ENCODE assay signal across 18 cellular contexts in genomic region chr1:28021064-28021463, GRCh38.
DNase-seq lines count a peak whose midpoint lies in the region; ATAC-seq and TF ChIP-seq lines count a peak whose summit lies in the region.
"Had no signal": no experiment of that assay in that cellular context is flagged by ENCODE, and none has a peak within 500 bp of the region (broad histone marks: within the 10 kb centered on the region; RNA-seq: fewer than 3 reads in every experiment).

No MANE protein-coding gene starts in this region.

- no peaks in the 10 kb centered on the region for H3K9me3 Mint-ChIP-seq in activated CD8-positive, alpha-beta memory T cell treated with anti-CD3 and anti-CD28 coated beads, Interleukin-2, amount 10 ng/mL, durations not matched to agents 7 days and 5 days (ENCODE audit: low read depth)
- no peaks in the 10 kb centered on the region for H3K9me3 Mint-ChIP-seq in osteocyte (ENCODE audit: unreplicated experiment)
- H3K9me3 Mint-ChIP-seq in activated naive CD8-positive, alpha-beta T cell treated with anti-CD3 and anti-CD28 coated beads for 36 hours = no peaks in the 10 kb centered on the region
- H3K9me3 Mint-ChIP-seq: activated naive CD8-positive, alpha-beta T cell treated with anti-CD3 and anti-CD28 coated beads, Interleukin-2, amount 50 U/mL, for 24 hours had no signal

- H3K27ac Mint-ChIP-seq in activated CD8-positive, alpha-beta memory T cell treated with anti-CD3 and anti-CD28 coated beads, Interleukin-2, amount 10 ng/mL, durations not matched to agents 7 days and 5 days = peak overlapping the region; percentile 2
- peak overlapping the region; percentile 8 for H3K27ac Mint-ChIP-seq in osteocyte (ENCODE audit: unreplicated experiment)
- no peak overlapping the region for H3K27ac Mint-ChIP-seq in activated naive CD8-positive, alpha-beta T cell treated with anti-CD3 and anti-CD28 coated beads for 36 hours
- H3K27ac Mint-ChIP-seq: activated naive CD8-positive, alpha-beta T cell treated with anti-CD3 and anti-CD28 coated beads, Interleukin-2, amount 50 U/mL, for 24 hours had no signal

- H3K27me3 ChIP-seq in ovary (no peaks in the 10 kb centered on the region), HAP-1 (ENCODE audit: low read depth) (no peaks in the 10 kb centered on the region)
- H3K27me3 ChIP-seq: foreskin keratinocyte had no signal

- CTCF ChIA-PET in activated CD8-positive, alpha-beta memory T cell treated with anti-CD3 and anti-CD28 coated beads, Interleukin-2, amount 10 ng/mL, durations not matched to agents 7 days and 5 days (lab: Charles Lee) = interaction anchor here (1.0 to 2.5 kb wide), 4 partner anchors 14 to 622 kb away, joined by 3 to 6 read pairs (median 4); partner anchors contain the start of gene TAF12

- intact Hi-C loops in ovary (cut with DNase I) = no loop called here

- H3K4me3 ChIP-seq in cardiac fibroblast (replicated peaks in 1 of 2; ENCODE audit: low read depth in 2 of 2, low read length in 2 of 2) (no peak overlapping the region), ovary (no peak overlapping the region), HAP-1 (no peak overlapping the region)
- H3K4me3 ChIP-seq: A549, smooth muscle cell had no signal

- no peaks in the 10 kb centered on the region for H3K4me1 ChIP-seq in ovary (ENCODE audit: insufficient read depth)
- peaks cover 13% of the 10 kb centered on the region for H3K4me1 ChIP-seq in HAP-1
- H3K4me1 ChIP-seq: A549, foreskin keratinocyte had no signal

- H3K27ac ChIP-seq in ovary = no peak overlapping the region
- H3K27ac ChIP-seq: A549, foreskin keratinocyte had no signal

- no peak for TF ChIP-seq EP300 in ovary (IDR thresholded peaks at IDR 0.05)

- H3K36me3 ChIP-seq in ovary (no peaks in the 10 kb centered on the region), HAP-1 (replicated peaks) (no peaks in the 10 kb centered on the region)

- no peak for DNase-seq in activated CD8-positive, alpha-beta memory T cell treated with anti-CD3 and anti-CD28 coated beads, Interleukin-2, amount 10 ng/mL, durations not matched to agents 7 days and 5 days
- DNase-seq in activated CD8-positive, alpha-beta memory T cell treated with anti-CD3 and anti-CD28 coated beads for 24 hours = no peak
- peak; percentile 37 for DNase-seq in NOMO-1 treated with DMSO at 0.1 percent for 48 hours (lab: John Stamatoyannopoulos, UW; ENCODE audit: unreplicated experiment)
- peak; percentile 21 to 43 for DNase-seq in cardiac fibroblast (ENCODE audit: low read depth in 2 of 2)
- DNase-seq in osteocyte (ENCODE audit: extremely low spot score, unreplicated experiment) = no peak
- DNase-seq in ovary = no peak
- no peak for DNase-seq in HAP-1 (ENCODE audit: low spot score in 2 of 2)
- DNase-seq in activated naive CD8-positive, alpha-beta T cell treated with anti-CD3 and anti-CD28 coated beads for 36 hours = no peak
- DNase-seq: activated naive CD8-positive, alpha-beta T cell treated with anti-CD3 and anti-CD28 coated beads, Interleukin-2, amount 50 U/mL, for 24 hours; CD4-positive, CD25-positive, alpha-beta regulatory T cell; DND-41; foreskin keratinocyte; left ventricle myocardium superior; NCI-H1436 treated with DMSO at 0.1 percent for 48 hours; NCI-H2227 treated with DMSO at 0.1 percent for 48 hours; posterior cingulate gyrus had no signal

- H3K4me3 Mint-ChIP-seq in activated CD8-positive, alpha-beta memory T cell treated with anti-CD3 and anti-CD28 coated beads, Interleukin-2, amount 10 ng/mL, durations not matched to agents 7 days and 5 days = no peak overlapping the region
- no peak overlapping the region for H3K4me3 Mint-ChIP-seq in osteocyte (ENCODE audit: unreplicated experiment)
- H3K4me3 Mint-ChIP-seq in activated naive CD8-positive, alpha-beta T cell treated with anti-CD3 and anti-CD28 coated beads for 36 hours = no peak overlapping the region
- H3K4me3 Mint-ChIP-seq: activated naive CD8-positive, alpha-beta T cell treated with anti-CD3 and anti-CD28 coated beads, Interleukin-2, amount 50 U/mL, for 24 hours; CD4-positive, CD25-positive, alpha-beta regulatory T cell had no signal

- TF ChIP-seq POLR2A in ovary (IDR thresholded peaks at IDR 0.05) = no peak

- TF ChIP-seq CTCF in cardiac fibroblast (IDR thresholded peaks at IDR 0.05; ENCODE audit: low read depth, low read length) (no peak), osteocyte (IDR thresholded peaks at IDR 0.05) (no peak), ovary (IDR thresholded peaks at IDR 0.05) (no peak)

- no peaks in the 10 kb centered on the region for H3K27me3 Mint-ChIP-seq in activated CD8-positive, alpha-beta memory T cell treated with anti-CD3 and anti-CD28 coated beads, Interleukin-2, amount 10 ng/mL, durations not matched to agents 7 days and 5 days
- H3K27me3 Mint-ChIP-seq in osteocyte (ENCODE audit: unreplicated experiment) = no peaks in the 10 kb centered on the region
- H3K27me3 Mint-ChIP-seq in activated naive CD8-positive, alpha-beta T cell treated with anti-CD3 and anti-CD28 coated beads for 36 hours = no peaks in the 10 kb centered on the region
- H3K27me3 Mint-ChIP-seq: activated naive CD8-positive, alpha-beta T cell treated with anti-CD3 and anti-CD28 coated beads, Interleukin-2, amount 50 U/mL, for 24 hours; CD4-positive, CD25-positive, alpha-beta regulatory T cell had no signal

- peaks cover 16% of the 10 kb centered on the region for H3K4me1 Mint-ChIP-seq in activated CD8-positive, alpha-beta memory T cell treated with anti-CD3 and anti-CD28 coated beads, Interleukin-2, amount 10 ng/mL, durations not matched to agents 7 days and 5 days
- peaks cover 9% of the 10 kb centered on the region for H3K4me1 Mint-ChIP-seq in osteocyte (ENCODE audit: unreplicated experiment)
- H3K4me1 Mint-ChIP-seq in activated naive CD8-positive, alpha-beta T cell treated with anti-CD3 and anti-CD28 coated beads for 36 hours = peaks cover 5% of the 10 kb centered on the region

- no peaks in the 10 kb centered on the region for H3K9me3 ChIP-seq in ovary
- H3K9me3 ChIP-seq in HAP-1 = no peaks in the 10 kb centered on the region
- H3K9me3 ChIP-seq: A549 had no signal

- 88 to 95% (median 91%) methylated on average over 2 of the region's 2 CpGs for WGBS in ovary, 3 donors

- in situ Hi-C loops in HAP-1 (cut with MboI; ENCODE audit: low sequenced_read_pairs) = no loop called here

- H3K36me3 Mint-ChIP-seq in activated CD8-positive, alpha-beta memory T cell treated with anti-CD3 and anti-CD28 coated beads, Interleukin-2, amount 10 ng/mL, durations not matched to agents 7 days and 5 days = peaks cover 19% of the 10 kb centered on the region
- peaks cover 17% of the 10 kb centered on the region for H3K36me3 Mint-ChIP-seq in osteocyte (ENCODE audit: unreplicated experiment)
- peaks cover 11% of the 10 kb centered on the region for H3K36me3 Mint-ChIP-seq in activated naive CD8-positive, alpha-beta T cell treated with anti-CD3 and anti-CD28 coated beads for 36 hours

- ATAC-seq in activated CD8-positive, alpha-beta memory T cell treated with anti-CD3 and anti-CD28 coated beads, Interleukin-2, amount 10 ng/mL, durations not matched to agents 7 days and 5 days = no peak
- ATAC-seq: A549; activated naive CD8-positive, alpha-beta T cell treated with anti-CD3 and anti-CD28 coated beads, Interleukin-2, amount 50 U/mL, for 24 hours; foreskin keratinocyte; left ventricle myocardium superior had no signal

Comparison
In these comparisons a context has a peak if more than half of its experiments do, and no peak if none do; other contexts are left out.
1. DNase-seq: peak in NOMO-1 treated with DMSO at 0.1 percent for 48 hours (single experiment) and cardiac fibroblast (2 of 2); none in activated CD8-positive, alpha-beta memory T cell treated with anti-CD3 and anti-CD28 coated beads, Interleukin-2, amount 10 ng/mL, durations not matched to agents 7 days and 5 days (single experiment), activated CD8-positive, alpha-beta memory T cell treated with anti-CD3 and anti-CD28 coated beads for 24 hours (single experiment), osteocyte (single experiment), ovary (0 of 5), HAP-1 (0 of 2) and activated naive CD8-positive, alpha-beta T cell treated with anti-CD3 and anti-CD28 coated beads for 36 hours (single experiment).